In the genomic region with DNA sequence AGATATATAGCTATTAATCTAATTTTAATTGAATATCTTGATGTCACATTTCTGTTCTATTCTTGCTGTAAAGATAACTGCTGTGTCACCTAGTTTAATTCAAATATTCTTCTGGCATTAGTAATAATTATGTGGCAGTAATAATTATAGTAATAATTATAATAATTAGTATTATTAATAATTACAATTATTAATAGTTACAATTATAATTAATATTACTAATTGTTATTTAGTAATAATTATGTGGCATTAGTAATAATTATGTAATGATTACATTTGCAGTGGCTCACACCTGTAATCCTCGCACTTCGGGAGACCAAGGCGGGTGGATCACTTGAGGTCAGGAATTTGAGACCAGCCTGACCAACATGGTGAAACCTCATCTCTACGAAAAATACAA, we compare ENCODE assay signal across 27 cellular contexts. TPM values are rescaled to one million over a fixed set of nuclear protein-coding genes. Genes with fewer than 3 reads are reported as not detected.
DNase-seq lines count a peak whose midpoint lies in the region; ATAC-seq, FAIRE-seq and TF ChIP-seq lines count a peak whose summit lies in the region.
"Had no signal": no experiment of that assay in that cellular context is flagged by ENCODE, and none has a peak within 500 bp of the region (broad histone marks: within the 10 kb centered on the region; RNA-seq: fewer than 3 reads in every experiment).

No MANE protein-coding gene starts in this region.

- H3K27ac Mint-ChIP-seq in activated naive CD4-positive, alpha-beta T cell treated with anti-CD3 and anti-CD28 coated beads, Interleukin-2, amount 50 U/mL, for 24 hours = peak overlapping the region; percentile 23
- peak overlapping the region; percentile 47 for H3K27ac Mint-ChIP-seq in T-helper 17 cell
- no peak overlapping the region for H3K27ac Mint-ChIP-seq in T-helper 2 cell treated with Interferon-gamma antibody and Interleukin-4, amounts not matched to agents 5 μg/mL and 100 μg/mL, for 36 hours
- no peak overlapping the region for H3K27ac Mint-ChIP-seq in MCF 10A (ENCODE audit: low read depth, unreplicated experiment)

- H3K27ac ChIP-seq in K562 (ENCODE audit: extremely low read depth, low read depth, low read length) (no peak overlapping the region), osteoblast (ENCODE audit: low read depth, low read length) (peak overlapping the region; percentile 100)
- H3K27ac ChIP-seq: BLaER1 had no signal

- no peaks in the 10 kb centered on the region for H3K9me3 Mint-ChIP-seq in activated naive CD4-positive, alpha-beta T cell treated with anti-CD3 and anti-CD28 coated beads, Interleukin-2, amount 50 U/mL, for 24 hours
- H3K9me3 Mint-ChIP-seq in T-helper 2 cell treated with Interferon-gamma antibody and Interleukin-4, amounts not matched to agents 5 μg/mL and 100 μg/mL, for 36 hours = no peaks in the 10 kb centered on the region
- H3K9me3 Mint-ChIP-seq in MCF 10A (ENCODE audit: unreplicated experiment) = no peaks in the 10 kb centered on the region
- H3K9me3 Mint-ChIP-seq: CD4-positive, alpha-beta T cell; CD8-positive, alpha-beta T cell had no signal

- H3K27me3 ChIP-seq in K562 (ENCODE audit: control insufficient read depth in 2 of 2, insufficient read depth in 2 of 2, low read length in 2 of 2) (no peaks in the 10 kb centered on the region), osteoblast (ENCODE audit: insufficient read depth, low read length) (no peaks in the 10 kb centered on the region)
- H3K27me3 ChIP-seq: BE2C, BLaER1 had no signal

- H3K27me3 Mint-ChIP-seq in activated naive CD4-positive, alpha-beta T cell treated with anti-CD3 and anti-CD28 coated beads, Interleukin-2, amount 50 U/mL, for 24 hours = no peaks in the 10 kb centered on the region
- H3K27me3 Mint-ChIP-seq in T-helper 17 cell (no peaks in the 10 kb centered on the region), MCF 10A (ENCODE audit: insufficient read depth, unreplicated experiment) (no peaks in the 10 kb centered on the region)
- H3K27me3 Mint-ChIP-seq in T-helper 2 cell treated with Interferon-gamma antibody and Interleukin-4, amounts not matched to agents 5 μg/mL and 100 μg/mL, for 36 hours (ENCODE audit: low read depth) = no peaks in the 10 kb centered on the region
- H3K27me3 Mint-ChIP-seq: CD4-positive, alpha-beta T cell had no signal

- H3K36me3 Mint-ChIP-seq in activated naive CD4-positive, alpha-beta T cell treated with anti-CD3 and anti-CD28 coated beads, Interleukin-2, amount 50 U/mL, for 24 hours = peaks cover 3% of the 10 kb centered on the region
- peaks cover 2% of the 10 kb centered on the region for H3K36me3 Mint-ChIP-seq in T-helper 17 cell (ENCODE audit: low read depth)
- H3K36me3 Mint-ChIP-seq in T-helper 2 cell treated with Interferon-gamma antibody and Interleukin-4, amounts not matched to agents 5 μg/mL and 100 μg/mL, for 36 hours (ENCODE audit: low read depth) = peaks cover 15% of the 10 kb centered on the region
- no peaks in the 10 kb centered on the region for H3K36me3 Mint-ChIP-seq in MCF 10A (ENCODE audit: insufficient read depth, unreplicated experiment)

- H3K4me1 ChIP-seq in K562 (replicated peaks in 1 of 2; ENCODE audit: control insufficient read depth in 2 of 2, insufficient read depth in 2 of 2, low read length in 2 of 2) (peaks cover 0 to 18% of the 10 kb centered on the region in 2 experiments; a peak in 4 of 5 replicates), osteoblast (ENCODE audit: insufficient read depth, low read length) (peaks cover 36% of the 10 kb centered on the region)
- H3K4me1 ChIP-seq: BE2C had no signal

- H3K4me2 ChIP-seq in K562 (ENCODE audit: insufficient read depth, low read length) (no peak overlapping the region), osteoblast (ENCODE audit: insufficient read depth, low read length) (no peak overlapping the region)
- H3K4me2 ChIP-seq: BLaER1 had no signal

- H4K20me1 ChIP-seq in K562 (replicated peaks; ENCODE audit: control insufficient read depth, insufficient read depth, low read length) = no peaks in the 10 kb centered on the region
- no peaks in the 10 kb centered on the region for H4K20me1 ChIP-seq in osteoblast (ENCODE audit: insufficient read depth, low read length)
- H4K20me1 ChIP-seq: BLaER1 had no signal

- no peak overlapping the region for H3K9ac ChIP-seq in K562 (ENCODE audit: insufficient read depth in 1 of 2, low read depth in 2 of 2, low read length in 2 of 2)
- H3K9ac ChIP-seq: BLaER1 had no signal

- H2AFZ ChIP-seq in K562 (ENCODE audit: low read depth, low read length) (no peak overlapping the region), osteoblast (ENCODE audit: low read length) (no peak overlapping the region)

- in situ Hi-C loops in K562 (cut with MboI) = no loop called here

- no peak for TF ChIP-seq POLR2A in K562 (conservative IDR thresholded peaks at IDR 0.05)

- DNase-seq in activated naive CD4-positive, alpha-beta T cell treated with Interleukin-2 at 50 U/mL for 16 hours = no peak
- DNase-seq in T-helper 17 cell = no peak
- no peak for DNase-seq in K562 (ENCODE audit: extremely low read depth in 1 of 4, low spot score in 3 of 4)
- no peak for DNase-seq in osteoblast (ENCODE audit: insufficient read length, low spot score, missing footprints)
- DNase-seq in T-helper 2 cell treated with Interferon-gamma antibody and Interleukin-4, amounts not matched to agents 5 μg/mL and 100 μg/mL, for 36 hours (ENCODE audit: low spot score) = no peak
- DNase-seq in MCF 10A (ENCODE audit: unreplicated experiment) = no peak
- DNase-seq: 8988T; ACHN; BE2C; C1 segment of cervical spinal cord; Caco-2; Calu3; CD4-positive, alpha-beta T cell; CD8-positive, alpha-beta T cell; DMS79 treated with DMSO at 0.1 percent for 48 hours; GF-D8 had no signal

- intact Hi-C loops in K562 (cut with micrococcal nuclease) = loop anchor here (5.0 kb wide), 1 partner anchor 84 kb away; no protein-coding TSS in a partner anchor
- intact Hi-C loops in MCF 10A (cut with micrococcal nuclease) = no loop called here

- FAIRE-seq in K562 (lab: Jason Lieb, UNC) = no peak
- FAIRE-seq: A204.1, D721Med, G401.6, GM12891, GM19239 had no signal

- peaks cover 59% of the 10 kb centered on the region for H3K4me1 Mint-ChIP-seq in activated naive CD4-positive, alpha-beta T cell treated with anti-CD3 and anti-CD28 coated beads, Interleukin-2, amount 50 U/mL, for 24 hours
- peaks cover 50% of the 10 kb centered on the region for H3K4me1 Mint-ChIP-seq in T-helper 17 cell
- H3K4me1 Mint-ChIP-seq in T-helper 2 cell treated with Interferon-gamma antibody and Interleukin-4, amounts not matched to agents 5 μg/mL and 100 μg/mL, for 36 hours (ENCODE audit: low read depth) = peaks cover 35% of the 10 kb centered on the region
- H3K4me1 Mint-ChIP-seq in MCF 10A (ENCODE audit: insufficient read depth, unreplicated experiment) = peaks cover 30% of the 10 kb centered on the region

- POLR2A ChIA-PET in K562 (lab: Yijun Ruan, JAX) (interaction anchor here (1.5 kb wide), 1 partner anchor 23 kb away, joined by 3 read pairs; no protein-coding TSS in a partner anchor), MCF 10A (lab: Yijun Ruan, JAX) (interaction anchor here (2.8 kb wide), 1 partner anchor 66 kb away, joined by 14 read pairs; no protein-coding TSS in a partner anchor)

- H3K4me3 ChIP-seq in K562 (no peak overlapping the region), osteoblast (ENCODE audit: insufficient read depth, low read length) (no peak overlapping the region)
- H3K4me3 ChIP-seq: BLaER1 had no signal

- WGBS in K562 (ENCODE audit: insufficient coverage, low coverage, missing lambda C conversion rate) = 79% methylated on average over 4 of the region's 4 CpGs

- H3K36me3 ChIP-seq in K562 (ENCODE audit: control insufficient read depth, insufficient read depth, low read length) (no peaks in the 10 kb centered on the region), osteoblast (ENCODE audit: insufficient read depth, low read length) (no peaks in the 10 kb centered on the region)
- H3K36me3 ChIP-seq: BE2C had no signal

- no peaks in the 10 kb centered on the region for H3K9me1 ChIP-seq in K562 (ENCODE audit: control insufficient read depth, insufficient read depth, low read length)

- TF ChIP-seq RAD21 in K562 (CRISPR knock-in tag; conservative IDR thresholded peaks at IDR 0.05 in 1 of 2, IDR thresholded peaks at IDR 0.05 in 1 of 2) = no peak

- no peak for ATAC-seq in T-helper 17 cell
- no peak for ATAC-seq in K562
- ATAC-seq in HG02970 (IDR thresholded peaks at IDR 0.05; ENCODE audit: low FRiP score, unreplicated experiment) = no peak
- ATAC-seq: CD8-positive, alpha-beta T cell had no signal

- H3K4me3 Mint-ChIP-seq in activated naive CD4-positive, alpha-beta T cell treated with anti-CD3 and anti-CD28 coated beads, Interleukin-2, amount 50 U/mL, for 24 hours = no peak overlapping the region
- peak overlapping the region; percentile 55 for H3K4me3 Mint-ChIP-seq in T-helper 17 cell
- no peak overlapping the region for H3K4me3 Mint-ChIP-seq in T-helper 2 cell treated with Interferon-gamma antibody and Interleukin-4, amounts not matched to agents 5 μg/mL and 100 μg/mL, for 36 hours
- no peak overlapping the region for H3K4me3 Mint-ChIP-seq in MCF 10A (ENCODE audit: unreplicated experiment)
- H3K4me3 Mint-ChIP-seq: CD14-positive monocyte had no signal

- TF ChIP-seq EP300 in K562 (IDR thresholded peaks at IDR 0.05; ENCODE audit: low read length) = no peak

- CTCF ChIA-PET in K562 (lab: Yijun Ruan, JAX; ENCODE audit: low intra/inter-chr PET ratio) (no interaction called here), MCF 10A (lab: Yijun Ruan, JAX) (interaction anchor here (1.3 to 2.6 kb wide), 2 partner anchors 26 to 59 kb away, joined by 3 to 26 read pairs; no protein-coding TSS in a partner anchor)

- TF ChIP-seq CTCF in K562 (IDR thresholded peaks at IDR 0.05 in 2 of 3, conservative IDR thresholded peaks at IDR 0.05 in 1 of 3; ENCODE audit: insufficient read depth in 2 of 3, low read depth in 1 of 3, low read length in 3 of 3) = no peak
- TF ChIP-seq CTCF in osteoblast (IDR thresholded peaks at IDR 0.05; ENCODE audit: extremely low read depth, low read depth, low read length) = no peak
- no peak for TF ChIP-seq CTCF in MCF 10A (IDR thresholded peaks at IDR 0.05; ENCODE audit: unreplicated experiment)

- no TSS peak for BruUV-seq in K562 (replicated peaks; lab: Mats Ljungman, UMichigan)
- no TSS peak for BruUV-seq in MCF 10A (replicated peaks; lab: Mats Ljungman, UMichigan)

- H3K79me2 ChIP-seq in K562 (ENCODE audit: control insufficient read depth, insufficient read depth, low read length) (peaks cover 4% of the 10 kb centered on the region; the same call in 2 of the 3 replicates), osteoblast (ENCODE audit: insufficient read depth, low read length) (peaks cover 33% of the 10 kb centered on the region)

- no peaks in the 10 kb centered on the region for H3K9me3 ChIP-seq in T-helper 17 cell (ENCODE audit: control insufficient read depth, low read length, poor library complexity, severe bottlenecking)
- no peaks in the 10 kb centered on the region for H3K9me3 ChIP-seq in K562 (replicated peaks; ENCODE audit: control insufficient read depth, insufficient read depth, low read depth, low read length)
- H3K9me3 ChIP-seq in osteoblast (ENCODE audit: low read depth, low read length) = no peaks in the 10 kb centered on the region
- H3K9me3 ChIP-seq: BE2C, Caco-2 had no signal

RNA-seq across cellular contexts. Expression of gene TRIM5, which starts 1.6 kb away (rescaled TPM):
- 10 to 100 TPM in 1 of 2 donors, 1 to 10 TPM in 1; 9.9 to 10.4 TPM for total RNA-seq in T-helper 17 cell
- total RNA-seq in K562 (2011; cell fraction: chromatin; rRNA removed; ENCODE audit: low replicate concordance) = 22.0 and 29.7 TPM in 2 replicates
- total RNA-seq in K562 (2011; cell fraction: nucleolus; rRNA removed) = 12.5 and 13.2 TPM in 2 replicates
- 22.2 and 39.0 TPM in 2 replicates for total RNA-seq in K562 (2011; cell fraction: nucleoplasm; rRNA removed)
- total RNA-seq in K562 (2014; rRNA removed) = 11.7 and 12.0 TPM in 2 replicates
- total RNA-seq in K562 (2014; rRNA removed; fragmentation: Illumina TruSeq; extraction: Trizol) = 16.5 and 18.8 TPM in 2 replicates
- 13.9 and 15.0 TPM in 2 replicates for total RNA-seq in K562 (2015; rRNA removed; fragmentation: Illumina TruSeq; extraction: Trizol)
- 14.8 and 15.2 TPM in 2 replicates for total RNA-seq in K562 (2021)
- polyA plus RNA-seq in K562 (2011; rRNA removed) = 15.3 and 17.6 TPM in 2 replicates
- 6.0 and 14.1 TPM in 2 replicates for polyA plus RNA-seq in K562 (2011; cell fraction: cytosol; rRNA removed)
- 10.1 and 14.1 TPM in 2 replicates for polyA plus RNA-seq in K562 (2011; cell fraction: nucleus; rRNA removed)
- polyA plus RNA-seq in K562 (2012) = 12.0 and 21.5 TPM in 2 replicates
- 16.6 and 20.8 TPM in 2 replicates for polyA plus RNA-seq in K562 (2014; fragmentation: Illumina TruSeq; extraction: Trizol)
- 10 to 100 TPM; 13.7 to 18.0 TPM for polyA plus RNA-seq in K562 (2014; fragmentation: Nextera tagmentation; extraction: Ambion mirVana)
- 7.7 and 10.2 TPM in 2 replicates for polyA plus RNA-seq in K562 (2014; rRNA removed)
- polyA minus RNA-seq in K562 (2011; rRNA and poly(A)+ RNA removed) = 23.7 and 29.9 TPM in 2 replicates
- 10.3 and 10.4 TPM in 2 replicates for polyA minus RNA-seq in K562 (2011; cell fraction: cytosol; rRNA and poly(A)+ RNA removed)
- 9.0 and 15.6 TPM in 2 replicates for polyA minus RNA-seq in K562 (2011; cell fraction: nucleus; rRNA and poly(A)+ RNA removed)
- total RNA-seq in osteoblast = 25.9 and 29.7 TPM in 2 replicates
- total RNA-seq in MCF 10A (2022) = 27.9 and 28.6 TPM in 2 replicates

RNA-seq across cellular contexts. Expression of gene TRIM22, which starts 3.2 kb away (rescaled TPM):
- total RNA-seq in T-helper 17 cell = 100 to 1,000 TPM; 273 to 293 TPM
- 0.46 and 0.55 TPM in 2 replicates for total RNA-seq in K562 (2011; cell fraction: chromatin; rRNA removed; ENCODE audit: low replicate concordance)
- total RNA-seq in K562 (2011; cell fraction: nucleolus; rRNA removed) = 0.26 TPM in 1 of 2 replicates, not detected in the other
- total RNA-seq in K562 (2011; cell fraction: nucleoplasm; rRNA removed) = not detected in 2 replicates
- 0.20 and 1.1 TPM in 2 replicates for total RNA-seq in K562 (2014; rRNA removed)
- 0.11 and 0.19 TPM in 2 replicates for total RNA-seq in K562 (2014; rRNA removed; fragmentation: Illumina TruSeq; extraction: Trizol)
- 0.18 and 0.30 TPM in 2 replicates for total RNA-seq in K562 (2015; rRNA removed; fragmentation: Illumina TruSeq; extraction: Trizol)
- 0.35 and 1.2 TPM in 2 replicates for total RNA-seq in K562 (2021)
- 0.18 and 0.60 TPM in 2 replicates for polyA plus RNA-seq in K562 (2011; rRNA removed)
- polyA plus RNA-seq in K562 (2011; cell fraction: cytosol; rRNA removed) = 0.06 and 0.38 TPM in 2 replicates
- polyA plus RNA-seq in K562 (2011; cell fraction: nucleus; rRNA removed) = 0.44 and 0.72 TPM in 2 replicates
- polyA plus RNA-seq in K562 (2012) = 0.23 and 1.0 TPM in 2 replicates
- 0.06 and 0.18 TPM in 2 replicates for polyA plus RNA-seq in K562 (2014; fragmentation: Illumina TruSeq; extraction: Trizol)
- polyA plus RNA-seq in K562 (2014; fragmentation: Nextera tagmentation; extraction: Ambion mirVana) = under 1 TPM in 1 of 2 experiments, not detected in 1; 0.17 TPM
- 0.09 TPM in 1 of 2 replicates, not detected in the other for polyA plus RNA-seq in K562 (2014; rRNA removed)
- 0.28 and 0.54 TPM in 2 replicates for polyA minus RNA-seq in K562 (2011; rRNA and poly(A)+ RNA removed)
- not detected in 2 replicates for polyA minus RNA-seq in K562 (2011; cell fraction: cytosol; rRNA and poly(A)+ RNA removed)
- 0.27 and 1.1 TPM in 2 replicates for polyA minus RNA-seq in K562 (2011; cell fraction: nucleus; rRNA and poly(A)+ RNA removed)
- total RNA-seq in osteoblast = 152 and 185 TPM in 2 replicates
- 24.1 and 26.0 TPM in 2 replicates for total RNA-seq in MCF 10A (2022)
- total RNA-seq: A673, Caco-2 had no signal

RNA-seq across cellular contexts. Expression of gene OR56B1, which starts 49.8 kb away (rescaled TPM):
- total RNA-seq in T-helper 17 cell (under 1 TPM in 1 of 2 donors, not detected in 1; 0.20 TPM), K562 (2014; rRNA removed) (not detected in 2 replicates), K562 (2014; rRNA removed; fragmentation: Illumina TruSeq; extraction: Trizol) (not detected in 2 replicates), K562 (2015; rRNA removed; fragmentation: Illumina TruSeq; extraction: Trizol) (not detected in 2 replicates), K562 (2021) (not detected in 2 replicates), osteoblast (under 0.01 TPM in 1 of 2 replicates, not detected in the other), MCF 10A (2022) (not detected in 2 replicates)
- total RNA-seq in K562 (2011; cell fraction: chromatin; rRNA removed; ENCODE audit: low replicate concordance) = not detected in 2 replicates
- not detected in 2 replicates for total RNA-seq in K562 (2011; cell fraction: nucleolus; rRNA removed)
- not detected in 2 replicates for total RNA-seq in K562 (2011; cell fraction: nucleoplasm; rRNA removed)
- polyA plus RNA-seq in K562 (2011; rRNA removed) (not detected in 2 replicates), K562 (2014; fragmentation: Illumina TruSeq; extraction: Trizol) (not detected in 2 replicates), K562 (2014; fragmentation: Nextera tagmentation; extraction: Ambion mirVana) (not detected), K562 (2014; rRNA removed) (not detected in 2 replicates)
- polyA plus RNA-seq in K562 (2011; cell fraction: cytosol; rRNA removed) = not detected in 2 replicates
- not detected in 2 replicates for polyA plus RNA-seq in K562 (2011; cell fraction: nucleus; rRNA removed)
- not detected in 2 replicates for polyA plus RNA-seq in K562 (2012)
- not detected in 2 replicates for polyA minus RNA-seq in K562 (2011; rRNA and poly(A)+ RNA removed)
- not detected in 2 replicates for polyA minus RNA-seq in K562 (2011; cell fraction: cytosol; rRNA and poly(A)+ RNA removed)
- not detected in 2 replicates for polyA minus RNA-seq in K562 (2011; cell fraction: nucleus; rRNA and poly(A)+ RNA removed)
- total RNA-seq: A673; Caco-2; Calu3; CD8-positive, alpha-beta T cell had no signal
- polyA plus RNA-seq: AG04450, CD14-positive monocyte had no signal

Comparison
In these comparisons a context has a peak if more than half of its experiments do, and no peak if none do; other contexts are left out.
1. H3K27ac Mint-ChIP-seq: peak in activated naive CD4-positive, alpha-beta T cell treated with anti-CD3 and anti-CD28 coated beads, Interleukin-2, amount 50 U/mL, for 24 hours (single experiment) and T-helper 17 cell (single experiment); none in T-helper 2 cell treated with Interferon-gamma antibody and Interleukin-4, amounts not matched to agents 5 μg/mL and 100 μg/mL, for 36 hours (single experiment) and MCF 10A (single experiment).
2. RNA of gene TRIM22, which starts 3.2 kb away (total RNA-seq): 273 to 293 TPM in T-helper 17 cell, 152 to 185 TPM in osteoblast and 24.1 to 26.0 TPM in MCF 10A; 0.11 to 1.2 TPM in K562; every median in the first group is over 10 times any median in the second.